2 cellular contexts compared by ENCODE assay signal in genomic region chr11:75100314-75100713, GRCh38.
A peak's percentile ranks its signal among the peaks of the same experiment; 100 is the strongest.
TF ChIP-seq lines count a peak whose summit lies in the region.

No MANE protein-coding gene starts in this region.

TF ChIP-seq in K562, 482 proteins besides CTCF, POLR2A, EP300 and RAD21 (continues in another document):
- TF ChIP-seq MAFK (IDR thresholded peaks at IDR 0.05; ENCODE audit: low read length) (peak; percentile 93), CREM (IDR thresholded peaks at IDR 0.05; ENCODE audit: low read depth) (peak; percentile 51; the same call in 1 of the 2 replicates), ZNF507 (tag; conservative IDR thresholded peaks at IDR 0.05) (no peak), CBFA2T3 (IDR thresholded peaks at IDR 0.05) (peak; percentile 45), ZNF668 (CRISPR knock-in tag; IDR thresholded peaks at IDR 0.05) (no peak), HDAC2 (IDR thresholded peaks at IDR 0.05) (peak; percentile 74), ZNF316 (IDR thresholded peaks at IDR 0.05) (peak; percentile 96), ETS2 (tag; IDR thresholded peaks at IDR 0.05; ENCODE audit: borderline replicate concordance, poor library complexity, severe bottlenecking) (no peak), CREB3 (tag; conservative IDR thresholded peaks at IDR 0.05; ENCODE audit: low read depth) (0 out of 2 replicates have a peak, but pooled peaks have one; percentile 14), DMBX1 (CRISPR knock-in tag; IDR thresholded peaks at IDR 0.05; ENCODE audit: borderline replicate concordance) (peak; percentile 79; the same call in 1 of the 2 replicates), HNRNPUL1 (IDR thresholded peaks at IDR 0.05; ENCODE audit: low read length) (no peak), NCOA1 (IDR thresholded peaks at IDR 0.05; ENCODE audit: low read depth) (peak; percentile 67), MAFG (tag; conservative IDR thresholded peaks at IDR 0.05) (peak; percentile 96), ZBTB8A (IDR thresholded peaks at IDR 0.05; ENCODE audit: partially characterized antibody) (no peak), ZNF217 (CRISPR knock-in tag; IDR thresholded peaks at IDR 0.05) (no peak), NCOR1 (IDR thresholded peaks at IDR 0.05) (peak; percentile 47), U2AF1 (optimal IDR thresholded peaks at IDR 0.05; ENCODE audit: low read depth, low read length) (no peak), ZNF41 (CRISPR knock-in tag; conservative IDR thresholded peaks at IDR 0.05) (0 out of 2 replicates have a peak, but pooled peaks have one; percentile 30), ATF7 (IDR thresholded peaks at IDR 0.05) (peak; percentile 53; the same call in 1 of the 2 replicates), NFRKB (IDR thresholded peaks at IDR 0.05; ENCODE audit: low read depth) (0 out of 2 replicates have a peak, but pooled peaks have one; percentile 8), ZNF764 (CRISPR knock-in tag; IDR thresholded peaks at IDR 0.05; ENCODE audit: low read depth) (no peak), AFF1 (IDR thresholded peaks at IDR 0.05; ENCODE audit: low read depth in 1 of 2, partially characterized antibody in 2 of 2) (peak in 1 of 2 experiments; percentile 68), POLR2AphosphoS5 (IDR thresholded peaks at IDR 0.05; ENCODE audit: control insufficient read depth, insufficient read depth, low read depth, low read length) (0 out of 2 replicates have a peak, but pooled peaks have one; percentile 18)

TF ChIP-seq in WTC11, 78 proteins besides CTCF, POLR2A, EP300 and RAD21:
- TF ChIP-seq ZNF425 (CRISPR knock-in tag; conservative IDR thresholded peaks at IDR 0.05) (no peak), TEAD1 (CRISPR knock-in tag; IDR thresholded peaks at IDR 0.05) (no peak), SMAD4 (CRISPR knock-in tag; IDR thresholded peaks at IDR 0.05) (no peak), AR (CRISPR knock-in tag; IDR thresholded peaks at IDR 0.05) (no peak), ZNF317 (CRISPR knock-in tag; IDR thresholded peaks at IDR 0.05; ENCODE audit: borderline replicate concordance, low read depth) (no peak), ZNF396 (CRISPR knock-in tag; IDR thresholded peaks at IDR 0.05; ENCODE audit: borderline replicate concordance) (no peak), JAZF1 (CRISPR knock-in tag; IDR thresholded peaks at IDR 0.05) (no peak), MAX (CRISPR knock-in tag; IDR thresholded peaks at IDR 0.05) (no peak), ZNF219 (CRISPR knock-in tag; IDR thresholded peaks at IDR 0.05; ENCODE audit: borderline replicate concordance) (no peak), EMX1 (CRISPR knock-in tag; IDR thresholded peaks at IDR 0.05) (no peak), PREB (CRISPR knock-in tag; IDR thresholded peaks at IDR 0.05; ENCODE audit: borderline replicate concordance) (no peak), ZNF121 (CRISPR knock-in tag; IDR thresholded peaks at IDR 0.05) (no peak), NFATC4 (CRISPR knock-in tag; IDR thresholded peaks at IDR 0.05) (no peak), ZNF281 (CRISPR knock-in tag; IDR thresholded peaks at IDR 0.05) (no peak), TP53 (CRISPR knock-in tag; IDR thresholded peaks at IDR 0.05) (no peak), FOXK1 (CRISPR knock-in tag; IDR thresholded peaks at IDR 0.05) (no peak), ESRRA (CRISPR knock-in tag; IDR thresholded peaks at IDR 0.05; ENCODE audit: borderline replicate concordance) (no peak)
